In genomic region chr2:201154615-201155014, GRCh38 we compare ENCODE assay signal across 15 cellular contexts. TPM values are rescaled to one million over a fixed set of nuclear protein-coding genes. Genes with fewer than 3 reads are reported as not detected.
DNase-seq lines count a peak whose midpoint lies in the region; ATAC-seq and TF ChIP-seq lines count a peak whose summit lies in the region.
"Had no signal": no experiment of that assay in that cellular context is flagged by ENCODE, and none has a peak within 500 bp of the region (broad histone marks: within the 10 kb centered on the region; RNA-seq: fewer than 3 reads in every experiment).

No MANE protein-coding gene starts in this region.

- peak overlapping the region; percentile 32 for H3K27ac Mint-ChIP-seq in activated naive CD4-positive, alpha-beta T cell treated with anti-CD3 and anti-CD28 coated beads for 36 hours
- H3K27ac Mint-ChIP-seq in glutamatergic neuron (ENCODE audit: unreplicated experiment): peak overlapping the region; percentile 88
- peak overlapping the region; percentile 84 for H3K27ac Mint-ChIP-seq in stimulated activated effector memory CD8-positive, alpha-beta T cell treated with anti-CD3 and anti-CD28 coated beads, Interleukin-12 subunit alpha, Interleukin-12 subunit beta, amount 100 ng/mL, for 72 hours

- H3K4me1 Mint-ChIP-seq in activated naive CD4-positive, alpha-beta T cell treated with anti-CD3 and anti-CD28 coated beads for 36 hours (ENCODE audit: low read depth): peaks cover 41% of the 10 kb centered on the region
- H3K4me1 Mint-ChIP-seq in glutamatergic neuron (ENCODE audit: low read depth, unreplicated experiment): peaks cover 33% of the 10 kb centered on the region
- peaks cover 56% of the 10 kb centered on the region for H3K4me1 Mint-ChIP-seq in stimulated activated effector memory CD8-positive, alpha-beta T cell treated with anti-CD3 and anti-CD28 coated beads, Interleukin-12 subunit alpha, Interleukin-12 subunit beta, amount 100 ng/mL, for 72 hours

- H3K36me3 Mint-ChIP-seq in activated naive CD4-positive, alpha-beta T cell treated with anti-CD3 and anti-CD28 coated beads for 36 hours (ENCODE audit: low read depth): peaks cover 49% of the 10 kb centered on the region
- peaks cover 8% of the 10 kb centered on the region for H3K36me3 Mint-ChIP-seq in glutamatergic neuron (ENCODE audit: unreplicated experiment)
- H3K36me3 Mint-ChIP-seq in stimulated activated effector memory CD8-positive, alpha-beta T cell treated with anti-CD3 and anti-CD28 coated beads, Interleukin-12 subunit alpha, Interleukin-12 subunit beta, amount 100 ng/mL, for 72 hours: peaks cover 100% of the 10 kb centered on the region

- H3K27ac ChIP-seq in Peyer's patch: peak overlapping the region in 3 of 4 donors; percentile 7 to 75 (median 21)
- H3K27ac ChIP-seq: WERI-Rb-1 had no signal

- peaks cover 0 to 81% (median 2%) of the 10 kb centered on the region in 3 donors for H3K36me3 ChIP-seq in Peyer's patch
- H3K36me3 ChIP-seq: WERI-Rb-1 had no signal

- no peak for DNase-seq in activated naive CD4-positive, alpha-beta T cell treated with anti-CD3 and anti-CD28 coated beads for 36 hours
- no peak for DNase-seq in activated naive CD4-positive, alpha-beta T cell (lab: John Stamatoyannopoulos, UW)
- DNase-seq in Peyer's patch (no peak), glutamatergic neuron (no peak), posterior vena cava (ENCODE audit: low spot score) (no peak), amniotic stem cell (lab: John Stamatoyannopoulos, UW) (no peak)
- DNase-seq in stimulated activated effector memory CD8-positive, alpha-beta T cell treated with anti-CD3 and anti-CD28 coated beads, Interleukin-12 subunit alpha, Interleukin-12 subunit beta, amount 100 ng/mL, for 72 hours (ENCODE audit: low spot score in 2 of 2): no peak
- DNase-seq: activated T-cell treated with anti-CD3 and anti-CD28 coated beads, Interleukin-2, amount 50 U/mL, for 4 hours; dermis blood vessel endothelial cell; NCI-H187 treated with DMSO at 0.1 percent for 48 hours; OCI-M1; stimulated activated CD4-positive, alpha-beta T cell treated with anti-CD3 and anti-CD28 coated beads, Interleukin-4, amount 100 ng/mL, for 24 hours; WERI-Rb-1 had no signal

- intact Hi-C loops in activated naive CD4-positive, alpha-beta T cell treated with anti-CD3 and anti-CD28 coated beads for 36 hours (cut with micrococcal nuclease): no loop called here
- intact Hi-C loops in posterior vena cava (cut with DNase I): loop anchor here (5.0 kb wide), 2 partner anchors 37 to 42 kb away; partner anchors contain the start of gene CFLAR (in 1 of the 2)

- no peaks in the 10 kb centered on the region for H3K27me3 ChIP-seq in Peyer's patch

- no peak for TF ChIP-seq CTCF in Peyer's patch (IDR thresholded peaks at IDR 0.05)
- no peak for TF ChIP-seq CTCF in glutamatergic neuron (IDR thresholded peaks at IDR 0.05; ENCODE audit: partially characterized antibody, unreplicated experiment)

- H3K9me3 Mint-ChIP-seq in activated naive CD4-positive, alpha-beta T cell treated with anti-CD3 and anti-CD28 coated beads for 36 hours: no peaks in the 10 kb centered on the region
- peaks cover 14% of the 10 kb centered on the region for H3K9me3 Mint-ChIP-seq in glutamatergic neuron (ENCODE audit: unreplicated experiment)
- no peaks in the 10 kb centered on the region for H3K9me3 Mint-ChIP-seq in stimulated activated effector memory CD8-positive, alpha-beta T cell treated with anti-CD3 and anti-CD28 coated beads, Interleukin-12 subunit alpha, Interleukin-12 subunit beta, amount 100 ng/mL, for 72 hours
- H3K9me3 Mint-ChIP-seq: activated T-cell treated with anti-CD3 and anti-CD28 coated beads, Interleukin-2, amount 50 U/mL, for 4 hours had no signal

- no peak for ATAC-seq in stimulated activated effector memory CD8-positive, alpha-beta T cell treated with anti-CD3 and anti-CD28 coated beads, Interleukin-12 subunit alpha, Interleukin-12 subunit beta, amount 100 ng/mL, for 72 hours
- ATAC-seq in HG03342 (IDR thresholded peaks at IDR 0.05; ENCODE audit: unreplicated experiment): no peak
- ATAC-seq: activated T-cell treated with anti-CD3 and anti-CD28 coated beads, Interleukin-2, amount 50 U/mL, for 4 hours; sciatic nerve had no signal

- no peak overlapping the region for H3K4me3 Mint-ChIP-seq in activated naive CD4-positive, alpha-beta T cell treated with anti-CD3 and anti-CD28 coated beads for 36 hours
- no peak overlapping the region for H3K4me3 Mint-ChIP-seq in glutamatergic neuron (ENCODE audit: unreplicated experiment)
- H3K4me3 Mint-ChIP-seq in stimulated activated effector memory CD8-positive, alpha-beta T cell treated with anti-CD3 and anti-CD28 coated beads, Interleukin-12 subunit alpha, Interleukin-12 subunit beta, amount 100 ng/mL, for 72 hours: no peak overlapping the region
- H3K4me3 Mint-ChIP-seq: activated T-cell treated with anti-CD3 and anti-CD28 coated beads, Interleukin-2, amount 50 U/mL, for 4 hours had no signal

- no peaks in the 10 kb centered on the region for H3K27me3 Mint-ChIP-seq in activated naive CD4-positive, alpha-beta T cell treated with anti-CD3 and anti-CD28 coated beads for 36 hours (ENCODE audit: low read depth)
- no peaks in the 10 kb centered on the region for H3K27me3 Mint-ChIP-seq in glutamatergic neuron (ENCODE audit: unreplicated experiment)

- H3K4me1 ChIP-seq in Peyer's patch: peaks cover 0 to 57% (median 11%) of the 10 kb centered on the region in 4 donors

- H3K9me3 ChIP-seq in Peyer's patch: no peaks in the 10 kb centered on the region

- H3K4me3 ChIP-seq in Peyer's patch: no peak overlapping the region

- CTCF ChIA-PET in activated naive CD4-positive, alpha-beta T cell treated with anti-CD3 and anti-CD28 coated beads for 36 hours (lab: Charles Lee): interaction anchor here (0.6 to 1.4 kb wide), 6 partner anchors 9 to 80 kb away, joined by 3 to 4 read pairs (median 3); no protein-coding TSS in a partner anchor

- TF ChIP-seq POLR2A in Peyer's patch (IDR thresholded peaks at IDR 0.05): no peak

RNA-seq across cellular contexts. Expression of gene CASP10, which starts 28.3 kb away (rescaled TPM):
- total RNA-seq in activated naive CD4-positive, alpha-beta T cell treated with anti-CD3 and anti-CD28 coated beads for 36 hours: 10 to 100 TPM; 22.0 to 22.1 TPM
- total RNA-seq in Peyer's patch (10 to 100 TPM; 38.2 to 71.1 (median 46.2) TPM), glutamatergic neuron (ENCODE audit: unreplicated experiment) (not detected), posterior vena cava (10 to 100 TPM in 1 of 2 donors, 1 to 10 TPM in 1; 8.4 to 12.7 TPM)

RNA-seq across cellular contexts. Expression of gene CFLAR, which starts 38.7 kb away (rescaled TPM):
- 100 to 1,000 TPM; 214 to 222 TPM for total RNA-seq in activated naive CD4-positive, alpha-beta T cell treated with anti-CD3 and anti-CD28 coated beads for 36 hours
- 100 to 1,000 TPM; 157 to 526 (median 297) TPM for total RNA-seq in Peyer's patch
- 88.0 TPM for total RNA-seq in glutamatergic neuron (ENCODE audit: unreplicated experiment)
- 100 to 1,000 TPM; 140 to 142 TPM for total RNA-seq in posterior vena cava

Comparison
In these comparisons a context has a peak if more than half of its experiments do, and no peak if none do; other contexts are left out.
1. H3K27ac Mint-ChIP-seq: peak in every context shown above with its lines; median percentile 88 in glutamatergic neuron; 84 in stimulated activated effector memory CD8-positive, alpha-beta T cell treated with anti-CD3 and anti-CD28 coated beads, Interleukin-12 subunit alpha, Interleukin-12 subunit beta, amount 100 ng/mL, for 72 hours; 32 in activated naive CD4-positive, alpha-beta T cell treated with anti-CD3 and anti-CD28 coated beads for 36 hours.